12 cellular contexts compared by ENCODE assay signal in genomic region chr9:89374176-89374575, GRCh38. TPM values are rescaled to one million over a fixed set of nuclear protein-coding genes. Genes with fewer than 3 reads are reported as not detected.
A peak's percentile ranks its signal among the peaks of the same experiment; 100 is the strongest.
DNase-seq lines count a peak whose midpoint lies in the region; ATAC-seq, FAIRE-seq and TF ChIP-seq lines count a peak whose summit lies in the region.
"Had no signal": no experiment of that assay in that cellular context is flagged by ENCODE, and none has a peak within 500 bp of the region (broad histone marks: within the 10 kb centered on the region; RNA-seq: fewer than 3 reads in every experiment).

No MANE protein-coding gene starts in this region.

- H3K9me3 ChIP-seq in Loucy (ENCODE audit: insufficient read depth, low read depth, low read length), result no peaks in the 10 kb centered on the region
- H3K9me3 ChIP-seq in neutrophil, result no peaks in the 10 kb centered on the region

- H3K9me2 ChIP-seq in Loucy (replicated peaks; ENCODE audit: low read depth, low read length), result no peaks in the 10 kb centered on the region

- peak overlapping the region; percentile 70 for H3K9ac ChIP-seq in Loucy (ENCODE audit: low read depth, low read length, poor library complexity, severe bottlenecking)

- H3K4me2 ChIP-seq in Loucy (ENCODE audit: low read depth, low read length, poor library complexity, severe bottlenecking), result peak overlapping the region; percentile 76

- peaks cover 32% of the 10 kb centered on the region for H3K36me3 Mint-ChIP-seq in activated CD4-positive, alpha-beta T cell treated with anti-CD3 and anti-CD28 coated beads, Interleukin-2, amount 10 ng/mL, durations not matched to agents 7 days and 5 days (ENCODE audit: low read depth)
- H3K36me3 Mint-ChIP-seq in activated naive CD8-positive, alpha-beta T cell treated with anti-CD3 and anti-CD28 coated beads, Interleukin-2, amount 50 U/mL, for 24 hours (ENCODE audit: low read depth), result peaks cover 28% of the 10 kb centered on the region

- ATAC-seq in activated naive CD8-positive, alpha-beta T cell treated with anti-CD3 and anti-CD28 coated beads, Interleukin-2, amount 50 U/mL, for 24 hours, result no peak

- peak overlapping the region; percentile 86 for H3K27ac Mint-ChIP-seq in activated CD4-positive, alpha-beta T cell treated with anti-CD3 and anti-CD28 coated beads, Interleukin-2, amount 10 ng/mL, durations not matched to agents 7 days and 5 days
- peak overlapping the region; percentile 81 for H3K27ac Mint-ChIP-seq in activated naive CD8-positive, alpha-beta T cell treated with anti-CD3 and anti-CD28 coated beads, Interleukin-2, amount 50 U/mL, for 24 hours

- peaks cover 16% of the 10 kb centered on the region for H3F3A ChIP-seq in Loucy (ENCODE audit: low read depth)

- H3K36me3 ChIP-seq in Loucy (ENCODE audit: insufficient read depth, low read length) (peaks cover 29% of the 10 kb centered on the region; the same call in 1 of the 2 replicates), neutrophil (peaks cover 83% of the 10 kb centered on the region)

- POLR2A ChIA-PET in activated CD4-positive, alpha-beta T cell treated with anti-CD3 and anti-CD28 coated beads, Interleukin-2, amount 10 ng/mL, durations not matched to agents 7 days and 5 days (lab: Charles Lee), result no interaction called here

- peaks cover 36% of the 10 kb centered on the region for H3K4me1 ChIP-seq in Loucy (ENCODE audit: insufficient read depth, low read length, poor library complexity, severe bottlenecking)
- peaks cover 11 to 39% of the 10 kb centered on the region in 2 experiments for H3K4me1 ChIP-seq in neutrophil (ENCODE audit: control insufficient read depth in 1 of 2, insufficient read depth in 1 of 2, low read depth in 1 of 2, low read length in 1 of 2)

- peaks cover 10% of the 10 kb centered on the region for H4K20me1 ChIP-seq in Loucy (ENCODE audit: insufficient read depth, low read length, poor library complexity, severe bottlenecking)

- H3K27ac ChIP-seq in neutrophil, result peak overlapping the region; percentile 75
- H3K27ac ChIP-seq: coronary artery had no signal

- H3K9me3 Mint-ChIP-seq in activated CD4-positive, alpha-beta T cell treated with anti-CD3 and anti-CD28 coated beads, Interleukin-2, amount 10 ng/mL, durations not matched to agents 7 days and 5 days, result no peaks in the 10 kb centered on the region
- H3K9me3 Mint-ChIP-seq in activated naive CD8-positive, alpha-beta T cell treated with anti-CD3 and anti-CD28 coated beads, Interleukin-2, amount 50 U/mL, for 24 hours, result no peaks in the 10 kb centered on the region

- H3K4me3 ChIP-seq in Loucy (ENCODE audit: low read length, poor library complexity, severe bottlenecking), result no peak overlapping the region
- no peak overlapping the region for H3K4me3 ChIP-seq in neutrophil (ENCODE audit: low read depth in 1 of 2, low read length in 1 of 2)
- H3K4me3 ChIP-seq: coronary artery had no signal

- peaks cover 67% of the 10 kb centered on the region for H3K4me1 Mint-ChIP-seq in activated CD4-positive, alpha-beta T cell treated with anti-CD3 and anti-CD28 coated beads, Interleukin-2, amount 10 ng/mL, durations not matched to agents 7 days and 5 days
- peaks cover 40% of the 10 kb centered on the region for H3K4me1 Mint-ChIP-seq in activated naive CD8-positive, alpha-beta T cell treated with anti-CD3 and anti-CD28 coated beads, Interleukin-2, amount 50 U/mL, for 24 hours

- DNase-seq in activated CD4-positive, alpha-beta T cell treated with anti-CD3 and anti-CD28 coated beads, Interleukin-2, amount 10 ng/mL, durations not matched to agents 7 days and 5 days, result no peak
- DNase-seq in activated CD4-positive, alpha-beta T cell treated with anti-CD3 and anti-CD28 coated beads for 4 hours, result no peak
- DNase-seq in activated naive CD8-positive, alpha-beta T cell treated with anti-CD3 and anti-CD28 coated beads, Interleukin-2, amount 50 U/mL, for 24 hours, result no peak
- DNase-seq in stimulated activated naive CD4-positive, alpha-beta T cell (lab: John Stamatoyannopoulos, UW), result no peak
- DNase-seq in urothelium cell line (ENCODE audit: low spot score) (no peak), NAMALWA (ENCODE audit: low spot score) (no peak)
- DNase-seq: DMS79, NCI-H2029, SIG-M5 had no signal

- CTCF ChIA-PET in activated CD4-positive, alpha-beta T cell treated with anti-CD3 and anti-CD28 coated beads, Interleukin-2, amount 10 ng/mL, durations not matched to agents 7 days and 5 days (lab: Charles Lee), result interaction anchor here (1.1 to 2.1 kb wide), 5 partner anchors 16 to 175 kb away, joined by 3 to 6 read pairs (median 4); no protein-coding TSS in a partner anchor

- H3K27me3 ChIP-seq in Loucy (ENCODE audit: insufficient read depth, low read length, poor library complexity, severe bottlenecking) (no peaks in the 10 kb centered on the region), neutrophil (no peaks in the 10 kb centered on the region)

- no peak overlapping the region for H2AFZ ChIP-seq in Loucy (ENCODE audit: low read length)

- H3K27me3 Mint-ChIP-seq in activated CD4-positive, alpha-beta T cell treated with anti-CD3 and anti-CD28 coated beads, Interleukin-2, amount 10 ng/mL, durations not matched to agents 7 days and 5 days, result no peaks in the 10 kb centered on the region
- no peaks in the 10 kb centered on the region for H3K27me3 Mint-ChIP-seq in activated naive CD8-positive, alpha-beta T cell treated with anti-CD3 and anti-CD28 coated beads, Interleukin-2, amount 50 U/mL, for 24 hours

- no peaks in the 10 kb centered on the region for H3K79me2 ChIP-seq in Loucy (ENCODE audit: insufficient read depth, low read length)

- no peak overlapping the region for H3K4me3 Mint-ChIP-seq in activated CD4-positive, alpha-beta T cell treated with anti-CD3 and anti-CD28 coated beads, Interleukin-2, amount 10 ng/mL, durations not matched to agents 7 days and 5 days
- H3K4me3 Mint-ChIP-seq in activated naive CD8-positive, alpha-beta T cell treated with anti-CD3 and anti-CD28 coated beads, Interleukin-2, amount 50 U/mL, for 24 hours, result no peak overlapping the region

- TF ChIP-seq CTCF in Loucy (conservative IDR thresholded peaks at IDR 0.05; ENCODE audit: low read length) (no peak), neutrophil (IDR thresholded peaks at IDR 0.05) (no peak)

- no peak for FAIRE-seq in urothelium cell line (lab: Jason Lieb, UNC)

RNA-seq across cellular contexts. Expression of gene SECISBP2, which starts 55.9 kb away (rescaled TPM):
- total RNA-seq in activated CD4-positive, alpha-beta T cell treated with anti-CD3 and anti-CD28 coated beads, Interleukin-2, amount 10 ng/mL, durations not matched to agents 7 days and 5 days, result 10 to 100 TPM; 43.4 to 46.0 TPM
